18 cellular contexts compared by ENCODE assay signal in the genomic region with DNA sequence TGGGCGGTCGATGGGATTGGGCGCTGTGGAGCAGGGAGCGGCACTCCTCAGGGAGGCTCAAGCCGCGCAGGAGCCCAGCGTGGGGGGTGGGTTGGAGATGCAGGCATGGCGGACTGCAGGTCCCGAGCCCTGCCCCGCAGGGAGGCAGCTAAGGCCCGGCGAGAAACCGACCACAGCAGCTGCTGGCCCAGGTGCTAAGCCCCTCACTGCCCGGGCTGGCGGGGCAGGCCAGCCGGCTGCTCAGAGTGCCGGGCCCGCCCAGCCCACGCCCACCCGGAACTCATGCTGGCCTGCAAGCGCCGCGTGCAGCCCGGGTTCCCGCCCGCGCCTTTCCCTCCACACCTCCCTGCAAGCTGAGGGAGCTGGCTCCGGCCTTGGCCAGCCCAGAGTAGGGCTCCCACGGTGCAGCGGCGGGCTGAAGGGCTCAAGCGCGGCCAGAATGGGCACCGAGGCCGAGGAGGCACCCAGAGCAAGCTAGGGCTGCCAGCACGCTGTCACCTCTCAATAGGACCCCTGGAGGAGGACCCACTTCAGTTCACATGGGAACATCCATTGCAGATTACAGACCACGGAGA.
"Had no signal": no experiment of that assay in that cellular context is flagged by ENCODE, and none has a peak within 500 bp of the region (broad histone marks: within the 10 kb centered on the region; RNA-seq: fewer than 3 reads in every experiment).

No MANE protein-coding gene starts in this region.

- DNase-seq: cortex of kidney; effector memory CD8-positive, alpha-beta T cell; mesenchymal stem cell; mucosa of descending colon; naive B cell; psoas muscle; right cardiac atrium; sigmoid colon; stimulated activated CD4-positive, alpha-beta T cell treated with anti-CD3 and anti-CD28 coated beads, Interleukin-2, amount 100 ng/mL, for 24 hours; stimulated activated naive CD4-positive, alpha-beta T cell treated with Interleukin-2 at 50 U/mL for 16 hours; stomach; tibial artery had no signal

- H3K4me3 Mint-ChIP-seq: effector memory CD8-positive, alpha-beta T cell; mesothelial cell of epicardium; naive B cell; natural killer cell treated with Interleukin-12 subunit alpha and Interleukin-12 subunit beta and Interleukin-15 and Interleukin-18, amount 100 ng/mL, for 72 hours; neural crest cell; type B pancreatic cell had no signal

- ATAC-seq: left lobe of liver, mucosa of descending colon, psoas muscle, right cardiac atrium had no signal

- H3K4me3 ChIP-seq: mucosa of descending colon, psoas muscle, sigmoid colon, stomach, tibial artery had no signal

- H3K4me1 ChIP-seq: psoas muscle, sigmoid colon, stomach, tibial artery had no signal

- H3K27ac Mint-ChIP-seq: effector memory CD8-positive, alpha-beta T cell; mesothelial cell of epicardium; natural killer cell treated with Interleukin-12 subunit alpha and Interleukin-12 subunit beta and Interleukin-15 and Interleukin-18, amount 100 ng/mL, for 72 hours; type B pancreatic cell had no signal

- H3K27ac ChIP-seq: psoas muscle, sigmoid colon, stomach, tibial artery had no signal

- H3K36me3 ChIP-seq: sigmoid colon, stomach, tibial artery had no signal

- H3K36me3 Mint-ChIP-seq: mesothelial cell of epicardium; naive B cell; natural killer cell treated with Interleukin-12 subunit alpha and Interleukin-12 subunit beta and Interleukin-15 and Interleukin-18, amount 100 ng/mL, for 72 hours; stimulated activated effector memory CD8-positive, alpha-beta T cell treated with anti-CD3 and anti-CD28 coated beads, Interleukin-12 subunit alpha, Interleukin-12 subunit beta, amount 100 ng/mL, for 72 hours; type B pancreatic cell had no signal

- H3K4me1 Mint-ChIP-seq: mesothelial cell of epicardium, neural crest cell had no signal

- H3K27me3 Mint-ChIP-seq: effector memory CD8-positive, alpha-beta T cell; type B pancreatic cell had no signal

- H3K9me3 Mint-ChIP-seq: effector memory CD8-positive, alpha-beta T cell; mesothelial cell of epicardium; natural killer cell treated with Interleukin-12 subunit alpha and Interleukin-12 subunit beta and Interleukin-15 and Interleukin-18, amount 100 ng/mL, for 72 hours; stimulated activated effector memory CD8-positive, alpha-beta T cell treated with anti-CD3 and anti-CD28 coated beads, Interleukin-12 subunit alpha, Interleukin-12 subunit beta, amount 100 ng/mL, for 72 hours; type B pancreatic cell had no signal

- H3K9me3 ChIP-seq: mucosa of descending colon, psoas muscle, sigmoid colon, stomach, tibial artery had no signal

- H3K27me3 ChIP-seq: sigmoid colon, stomach, tibial artery had no signal
